14 cellular contexts compared by ENCODE assay signal in the genomic region with DNA sequence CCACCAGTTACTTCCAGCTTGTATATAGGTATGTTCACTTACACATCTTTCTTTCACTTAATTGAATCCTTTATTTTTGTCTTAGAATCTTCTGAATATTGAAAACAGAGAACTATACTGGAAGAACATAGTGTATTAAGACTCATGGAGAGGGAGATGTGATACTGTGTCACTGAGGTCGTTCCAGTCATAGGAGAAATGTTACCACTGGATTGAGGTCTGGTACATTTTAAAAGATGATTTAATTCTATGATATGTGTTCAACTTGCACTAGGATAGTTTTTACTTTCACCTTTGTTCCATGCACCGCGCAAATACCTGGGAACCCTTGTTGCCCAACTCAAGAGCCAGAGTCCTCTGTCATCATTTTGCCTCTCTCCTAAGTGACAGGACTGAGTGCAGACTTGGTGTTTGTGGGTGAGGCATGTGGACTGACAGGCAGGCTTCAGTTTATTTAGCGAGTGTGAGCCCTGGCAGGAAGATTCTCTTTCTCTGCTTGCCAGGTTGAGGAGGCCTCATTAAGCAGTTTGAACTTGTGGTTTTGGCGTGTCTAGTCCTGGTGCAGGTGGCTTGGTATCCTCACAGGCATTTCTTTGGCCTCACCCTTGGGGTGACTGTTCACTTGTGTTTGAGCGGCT.
DNase-seq lines count a peak whose midpoint lies in the region; ATAC-seq and TF ChIP-seq lines count a peak whose summit lies in the region.
"Had no signal": no experiment of that assay in that cellular context is flagged by ENCODE, and none has a peak within 500 bp of the region (broad histone marks: within the 10 kb centered on the region; RNA-seq: fewer than 3 reads in every experiment).

No MANE protein-coding gene starts in this region.

- no peak overlapping the region for H2AK5ac ChIP-seq in trophoblast cell (ENCODE audit: low read length)

- no peak overlapping the region for H3K9ac ChIP-seq in trophoblast cell (ENCODE audit: low read length)

- no peak overlapping the region for H2BK5ac ChIP-seq in trophoblast cell (ENCODE audit: low read depth, low read length, poor library complexity)

- H3K27ac Mint-ChIP-seq in glutamatergic neuron (ENCODE audit: unreplicated experiment): peak overlapping the region; percentile 60

- peaks cover 36% of the 10 kb centered on the region for H3K4me1 Mint-ChIP-seq in glutamatergic neuron (ENCODE audit: low read depth, unreplicated experiment)

- no peaks in the 10 kb centered on the region for H3K79me1 ChIP-seq in trophoblast cell (ENCODE audit: low read length)

- H3K36me3 Mint-ChIP-seq in glutamatergic neuron (ENCODE audit: unreplicated experiment): peaks cover 5% of the 10 kb centered on the region

- H3K9me3 ChIP-seq in RWPE2 (ENCODE audit: severe bottlenecking) (no peaks in the 10 kb centered on the region), trophoblast cell (ENCODE audit: insufficient read depth, low read depth, low read length) (peaks cover 2% of the 10 kb centered on the region)
- H3K9me3 ChIP-seq: thoracic aorta had no signal

- no peak overlapping the region for H2BK120ac ChIP-seq in trophoblast cell (ENCODE audit: insufficient read depth, low read length, poor library complexity)

- no peak overlapping the region for H3K4me3 Mint-ChIP-seq in glutamatergic neuron (ENCODE audit: unreplicated experiment)
- H3K4me3 Mint-ChIP-seq: memory B cell had no signal

- H3K27me3 Mint-ChIP-seq in glutamatergic neuron (ENCODE audit: unreplicated experiment): peaks cover 2% of the 10 kb centered on the region
- H3K27me3 Mint-ChIP-seq: IgD-negative memory B cell, memory B cell had no signal

- H3K14ac ChIP-seq in trophoblast cell (ENCODE audit: low read length): no peak overlapping the region

- no peak overlapping the region for H4K8ac ChIP-seq in trophoblast cell (ENCODE audit: low read depth, low read length)

- peaks cover 7% of the 10 kb centered on the region for H3K4me1 ChIP-seq in RWPE2 (ENCODE audit: insufficient read depth, poor library complexity, severe bottlenecking)
- peaks cover 0 to 3% of the 10 kb centered on the region in 2 experiments for H3K4me1 ChIP-seq in trophoblast cell (ENCODE audit: control insufficient read depth in 1 of 2, insufficient read depth in 2 of 2, low read length in 2 of 2)

- no peak overlapping the region for H3K18ac ChIP-seq in trophoblast cell (ENCODE audit: low read length)

- peaks cover 32% of the 10 kb centered on the region for H3K36me3 ChIP-seq in RWPE2 (ENCODE audit: low read depth)
- H3K36me3 ChIP-seq in trophoblast cell (ENCODE audit: control insufficient read depth in 1 of 2, insufficient read depth in 2 of 2, low read length in 2 of 2): peaks cover 0 to 11% of the 10 kb centered on the region in 2 experiments
- H3K36me3 ChIP-seq: thoracic aorta had no signal

- DNase-seq in NCI-H510A treated with DMSO at 0.1 percent for 48 hours (lab: John Stamatoyannopoulos, UW) (peak; percentile 43), NCI-H510A (lab: John Stamatoyannopoulos, UW) (no peak), RWPE2 (ENCODE audit: low spot score) (no peak), glutamatergic neuron (no peak), trophoblast cell (no peak), SKM-1 treated with dmso at 0.1 percent for 144 hours (lab: John Stamatoyannopoulos, UW; ENCODE audit: unreplicated experiment) (no peak)
- DNase-seq: activated CD8-positive, alpha-beta memory T cell treated with anti-CD3 and anti-CD28 coated beads for 24 hours; aorta had no signal

- H3K9me3 Mint-ChIP-seq in glutamatergic neuron (ENCODE audit: unreplicated experiment): no peaks in the 10 kb centered on the region
- H3K9me3 Mint-ChIP-seq: IgD-negative memory B cell had no signal

- H3K27me3 ChIP-seq in RWPE2 (ENCODE audit: insufficient read depth, poor library complexity, severe bottlenecking) (no peaks in the 10 kb centered on the region), trophoblast cell (ENCODE audit: insufficient read depth, low read length) (no peaks in the 10 kb centered on the region)

- ATAC-seq in RWPE2 (ENCODE audit: low read depth) (peak; percentile 41), HG03571 (IDR thresholded peaks at IDR 0.05; ENCODE audit: unreplicated experiment) (no peak), HG03460 (IDR thresholded peaks at IDR 0.05; ENCODE audit: unreplicated experiment) (no peak)
- ATAC-seq: HCT116 had no signal

- H4K12ac ChIP-seq in trophoblast cell (ENCODE audit: low read depth, low read length): no peak overlapping the region

- H4K91ac ChIP-seq in trophoblast cell (ENCODE audit: low read depth, low read length): no peak overlapping the region

- no peak overlapping the region for H2BK12ac ChIP-seq in trophoblast cell (ENCODE audit: low read length)

- TF ChIP-seq CTCF in RWPE2 (IDR thresholded peaks at IDR 0.05; ENCODE audit: poor library complexity, severe bottlenecking) (no peak), glutamatergic neuron (IDR thresholded peaks at IDR 0.05; ENCODE audit: partially characterized antibody, unreplicated experiment) (no peak)

- H3K27ac ChIP-seq in RWPE2 (ENCODE audit: poor library complexity, severe bottlenecking) (no peak overlapping the region), trophoblast cell (ENCODE audit: low read depth, low read length) (no peak overlapping the region)
- H3K27ac ChIP-seq: thoracic aorta had no signal

- H3K79me2 ChIP-seq in trophoblast cell (ENCODE audit: control insufficient read depth, insufficient read depth, low read length, poor library complexity): peaks cover 5% of the 10 kb centered on the region

- peak overlapping the region; percentile 5 for H3K4ac ChIP-seq in trophoblast cell (ENCODE audit: low read depth, low read length)

- WGBS in trophoblast cell (ENCODE audit: extremely low coverage, insufficient coverage, insufficient read length): no CpG with 5 or more reads among the region's 6 CpGs

- H3K4me2 ChIP-seq in trophoblast cell (ENCODE audit: low read length): no peak overlapping the region

- no peak overlapping the region for H3K23ac ChIP-seq in trophoblast cell (ENCODE audit: low read length)

- H3K4me3 ChIP-seq in RWPE2 (ENCODE audit: severe bottlenecking) (no peak overlapping the region), trophoblast cell (ENCODE audit: low read depth, low read length) (no peak overlapping the region)
- H3K4me3 ChIP-seq: thoracic aorta had no signal

- no peak overlapping the region for H2AFZ ChIP-seq in trophoblast cell (ENCODE audit: insufficient read depth, low read length, poor library complexity)
